1 cellular context compared by ENCODE assay signal in the genomic region with DNA sequence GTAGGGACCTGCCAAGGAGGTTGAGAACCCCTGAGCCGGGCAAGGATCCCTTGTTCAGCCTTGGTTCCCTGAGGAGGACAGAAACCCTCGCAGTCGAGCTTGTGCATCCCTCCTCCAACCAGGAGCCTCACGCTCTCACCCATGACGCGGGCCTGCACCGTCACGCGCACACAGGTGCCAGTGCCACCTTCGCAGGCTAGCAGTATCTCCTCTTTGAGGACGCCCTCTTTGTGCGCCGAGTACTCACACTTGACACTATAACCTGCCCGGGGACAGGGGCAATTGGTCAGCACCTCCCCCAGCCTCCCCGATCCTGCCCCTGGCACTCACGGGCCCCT.
TF ChIP-seq lines count a peak whose summit lies in the region.

No MANE protein-coding gene starts in this region.

TF ChIP-seq in H1, 55 proteins besides CTCF, POLR2A, EP300 and RAD21:
- TF ChIP-seq SRF (IDR thresholded peaks at IDR 0.05; ENCODE audit: low read depth, low read length) (no peak), POLR2AphosphoS5 (IDR thresholded peaks at IDR 0.05; ENCODE audit: low read depth, low read length) (peak; percentile 26; the same call in 1 of the 2 replicates)
